In the genomic region with DNA sequence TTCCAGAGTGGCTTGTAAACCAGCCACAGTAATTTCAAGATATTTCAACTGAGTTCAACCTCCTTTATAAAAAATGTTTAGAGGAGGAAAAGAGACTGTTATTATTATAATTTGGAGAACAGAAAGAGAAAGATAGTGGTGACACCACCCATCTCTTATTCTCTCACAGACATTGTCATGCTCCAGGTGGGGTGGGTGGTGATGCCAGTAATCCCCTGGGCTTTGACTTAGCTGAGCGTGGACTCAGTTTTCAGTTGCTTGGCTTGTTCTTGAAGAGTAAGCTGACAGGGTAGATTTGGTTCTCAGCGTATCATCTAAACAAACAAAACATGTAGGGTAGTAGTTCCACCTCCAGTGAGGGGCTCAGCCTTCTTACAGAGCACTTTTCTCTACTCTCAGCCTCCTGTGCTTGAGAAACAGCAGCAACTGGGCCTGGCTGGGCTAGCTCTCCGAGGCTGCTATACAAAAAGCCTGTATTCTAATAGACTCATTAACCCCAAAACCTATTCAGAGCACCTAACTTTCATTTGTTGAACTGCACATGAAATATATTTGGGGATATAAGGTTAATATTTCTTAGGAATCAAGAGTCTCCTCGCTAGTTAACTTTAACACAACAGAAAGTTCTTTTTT, we compare ENCODE assay signal across 4 cellular contexts. TPM values are rescaled to one million over a fixed set of nuclear protein-coding genes. Genes with fewer than 3 reads are reported as not detected.
"Had no signal": no experiment of that assay in that cellular context is flagged by ENCODE, and none has a peak within 500 bp of the region (broad histone marks: within the 10 kb centered on the region; RNA-seq: fewer than 3 reads in every experiment).

No MANE protein-coding gene starts in this region.

RNA-seq across cellular contexts. Expression of a gene that starts 43.1 kb away (rescaled TPM):
- total RNA-seq: activated CD8-positive, alpha-beta T cell treated with anti-CD3 and anti-CD28 coated beads, Interleukin-2, amount 10 ng/mL, durations not matched to agents 7 days and 5 days; activated naive CD8-positive, alpha-beta T cell treated with anti-CD3 and anti-CD28 coated beads, Interleukin-2, amount 10 ng/mL, durations not matched to agents 7 days and 5 days; cardiac septum; PC-9 had no signal
